8 cellular contexts compared by ENCODE assay signal in genomic region chr2:10042301-10043161, GRCh38.
DNase-seq lines count a peak whose midpoint lies in the region; TF ChIP-seq lines count a peak whose summit lies in the region.

No MANE protein-coding gene starts in this region.

- H3K4me3 ChIP-seq in cardiac fibroblast (replicated peaks in 1 of 2; ENCODE audit: low read depth in 2 of 2, low read length in 2 of 2) (peak overlapping the region; percentile 36 to 43), iPS-15b (ENCODE audit: low read depth, low read length) (peak overlapping the region; percentile 67)

- in situ Hi-C loops in GM13977 (cut with MboI; ENCODE audit: low pct_unique_long_range_greater_than_20kb, low sequenced_read_pairs, unreplicated experiment), result no loop called here

- H3K9ac ChIP-seq in iPS-15b (ENCODE audit: low read depth, low read length), result peak overlapping the region; percentile 37

- CTCF ChIA-PET in GM10248 (lab: Yijun Ruan, JAX), result interaction anchor here (1.0 to 11.3 kb wide), 4 partner anchors 29 to 243 kb away, joined by 3 to 74 read pairs (median 8); no protein-coding TSS in a partner anchor

- no peak for TF ChIP-seq CTCF in GM13977 (IDR thresholded peaks at IDR 0.05; ENCODE audit: extremely low read depth, insufficient read depth, missing control alignments)
- no peak for TF ChIP-seq CTCF in cardiac fibroblast (IDR thresholded peaks at IDR 0.05; ENCODE audit: low read depth, low read length)
- TF ChIP-seq CTCF in GM10248 (IDR thresholded peaks at IDR 0.05; ENCODE audit: control extremely low read depth, extremely low read depth, low read depth, missing control alignments), result no peak

- no peaks in the 10 kb centered on the region for H3K4me1 ChIP-seq in iPS-15b (ENCODE audit: control insufficient read depth, insufficient read depth, low read length)

- H3K36me3 ChIP-seq in iPS-15b (ENCODE audit: control insufficient read depth, insufficient read depth, low read length), result no peaks in the 10 kb centered on the region

- DNase-seq in GM13977 (ENCODE audit: low spot score), result peak; percentile 56
- peak; percentile 8 for DNase-seq in RKO (ENCODE audit: low spot score)
- DNase-seq in cardiac fibroblast (ENCODE audit: low read depth in 2 of 2), result peak; percentile 70 to 90
- peak; percentile 88 for DNase-seq in retina
- DNase-seq in COLO668 (lab: John Stamatoyannopoulos, UW; ENCODE audit: unreplicated experiment), result no peak
- no peak for DNase-seq in NK-92 treated with Interleukin-12 subunit alpha and Interleukin-12 subunit beta, amount 100 ng/mL, for 24 hours (lab: John Stamatoyannopoulos, UW)
- DNase-seq in GM10248 (ENCODE audit: extremely low spot score), result no peak

- POLR2A ChIA-PET in GM10248 (lab: Yijun Ruan, JAX), result interaction anchor here (1.4 kb wide), 1 partner anchor 199 kb away, joined by 3 read pairs; the partner anchor contains the start of gene TAF1B

- peaks cover 15% of the 10 kb centered on the region for H3K27me3 ChIP-seq in iPS-15b (ENCODE audit: control insufficient read depth, insufficient read depth, low read length)

- H3K9me3 ChIP-seq in iPS-15b (ENCODE audit: control insufficient read depth, insufficient read depth, low read length), result no peaks in the 10 kb centered on the region

Comparison
In these comparisons a context has a peak if more than half of its experiments do, and no peak if none do; other contexts are left out.
1. DNase-seq: peak in GM13977 (single experiment), RKO (single experiment), cardiac fibroblast (2 of 2) and retina (single experiment); none in COLO668 (single experiment), NK-92 treated with Interleukin-12 subunit alpha and Interleukin-12 subunit beta, amount 100 ng/mL, for 24 hours (single experiment) and GM10248 (single experiment).